8 cellular contexts compared by ENCODE assay signal in the genomic region with DNA sequence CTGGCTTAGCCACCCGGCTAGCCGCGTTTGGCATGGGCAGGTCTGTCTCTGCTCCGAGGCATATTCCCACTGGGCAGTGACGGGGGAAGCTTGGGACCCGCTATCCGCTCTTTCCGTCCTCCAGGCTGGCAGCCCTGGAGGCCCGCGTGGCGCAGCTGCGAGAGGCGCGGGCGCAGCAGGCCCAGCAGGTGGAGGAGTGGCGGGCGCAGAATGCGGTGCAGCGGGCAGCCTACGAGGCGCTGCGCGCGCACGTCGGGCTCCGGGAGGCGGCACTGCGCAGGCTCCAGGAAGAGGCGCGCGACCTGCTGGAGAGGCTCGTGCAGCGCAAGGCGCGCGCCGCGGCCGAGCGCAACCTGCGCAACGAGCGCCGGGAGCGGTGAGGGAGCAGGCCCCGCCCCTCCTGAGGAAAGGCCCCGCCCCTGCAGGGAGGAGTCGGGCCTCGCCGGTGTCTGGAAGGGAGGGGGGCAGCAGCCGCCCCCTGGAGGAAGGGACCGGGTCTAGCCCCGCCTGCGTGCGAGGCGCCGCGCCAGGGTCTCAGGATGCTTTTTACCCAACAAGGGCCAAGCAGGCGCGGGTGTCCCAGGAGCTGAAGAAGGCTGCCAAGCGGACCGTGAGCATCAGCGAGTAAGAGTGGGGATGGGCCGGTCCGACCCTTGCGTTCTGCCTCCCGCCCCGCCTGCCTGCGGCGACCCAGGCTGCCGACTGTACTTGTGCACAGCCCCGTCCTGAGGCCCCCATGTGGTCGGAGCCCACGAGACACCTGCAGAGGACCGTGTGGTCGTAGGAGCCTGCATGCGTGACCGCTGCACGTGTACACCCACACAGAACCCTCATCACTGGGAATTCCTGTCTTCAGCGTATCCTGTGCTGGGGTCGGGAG. TPM values are rescaled to one million over a fixed set of nuclear protein-coding genes. Genes with fewer than 3 reads are reported as not detected.
DNase-seq lines count a peak whose midpoint lies in the region; ATAC-seq lines count a peak whose summit lies in the region.

No MANE protein-coding gene starts in this region.

- H3K4me3 Mint-ChIP-seq in effector memory CD8-positive, alpha-beta T cell = peak overlapping the region in 1 of 2 donors; percentile 49
- H3K4me3 Mint-ChIP-seq in memory B cell = peak overlapping the region; percentile 43

- H3K36me3 Mint-ChIP-seq in effector memory CD8-positive, alpha-beta T cell (ENCODE audit: insufficient read depth) = peaks cover 79% of the 10 kb centered on the region
- peaks cover 30% of the 10 kb centered on the region for H3K36me3 Mint-ChIP-seq in memory B cell

- no peaks in the 10 kb centered on the region for H3K9me3 Mint-ChIP-seq in effector memory CD8-positive, alpha-beta T cell
- H3K9me3 Mint-ChIP-seq in memory B cell = no peaks in the 10 kb centered on the region

- DNase-seq in COLO829 (ENCODE audit: low spot score) (peak; percentile 87), H4 (ENCODE audit: low spot score) (peak; percentile 79), NCI-H446 (lab: John Stamatoyannopoulos, UW) (peak; percentile 71 to 98), memory B cell (ENCODE audit: low spot score in 2 of 2) (peak; percentile 87 to 88), RPMI8226 (no peak)
- peak; percentile 66 for DNase-seq in activated CD8-positive, alpha-beta memory T cell treated with anti-CD3 and anti-CD28 coated beads, Interleukin-2, amount 50 U/mL, for 1 hour (ENCODE audit: extremely low read depth)
- DNase-seq in effector memory CD8-positive, alpha-beta T cell = peak; percentile 72 to 89 (median 85)
- DNase-seq in stimulated activated CD4-positive, alpha-beta T cell treated with anti-CD3 and anti-CD28 coated beads, TNF-alpha, amount 100 ng/mL, for 4 hours (ENCODE audit: low read depth in 3 of 3) = peak; percentile 54 to 84 (median 73)

- peak; percentile 86 for ATAC-seq in effector memory CD8-positive, alpha-beta T cell (replicated peaks)
- ATAC-seq in memory B cell (ENCODE audit: low read depth) = peak; percentile 81

- no peaks in the 10 kb centered on the region for H3K27me3 Mint-ChIP-seq in effector memory CD8-positive, alpha-beta T cell
- H3K27me3 Mint-ChIP-seq in memory B cell = no peaks in the 10 kb centered on the region

- peaks cover 18 to 29% of the 10 kb centered on the region in 2 donors for H3K4me1 Mint-ChIP-seq in effector memory CD8-positive, alpha-beta T cell (ENCODE audit: low read depth in 2 of 2)
- H3K4me1 Mint-ChIP-seq in memory B cell = peaks cover 42% of the 10 kb centered on the region

- H3K27ac Mint-ChIP-seq in effector memory CD8-positive, alpha-beta T cell = peak overlapping the region in 1 of 2 donors; percentile 87
- H3K27ac Mint-ChIP-seq in memory B cell = peak overlapping the region; percentile 96

RNA-seq across cellular contexts. Expression of a gene that starts 7.9 kb away (rescaled TPM):
- 0.66 and 3.4 TPM in 2 replicates for total RNA-seq in H4 (2014; rRNA removed; shearing (Covaris generic))

RNA-seq across cellular contexts. Expression of a gene that starts 28.3 kb away (rescaled TPM):
- total RNA-seq in H4 (2014; rRNA removed; shearing (Covaris generic)) = 23.2 and 25.1 TPM in 2 replicates
